Comparison of ENCODE assay signal across 2 cellular contexts in genomic region chr19:47032171-47032811, GRCh38.
TF ChIP-seq lines count a peak whose summit lies in the region.

No MANE protein-coding gene starts in this region.

TF ChIP-seq in IMR-90, 13 proteins besides CTCF, POLR2A, EP300 and RAD21:
- TF ChIP-seq RCOR1 (IDR thresholded peaks at IDR 0.05; ENCODE audit: insufficient replicate concordance, low read length) (no peak), SMC3 (IDR thresholded peaks at IDR 0.05; ENCODE audit: low read depth, low read length) (peak; percentile 27; the same call in 1 of the 2 replicates)

TF ChIP-seq in GM12878, 131 proteins besides CTCF, POLR2A, EP300 and RAD21:
- TF ChIP-seq YY1 (IDR thresholded peaks at IDR 0.05; ENCODE audit: low read depth, low read length) (0 out of 2 replicates have a peak, but pooled peaks have one; percentile 35), CBFB (IDR thresholded peaks at IDR 0.05; ENCODE audit: low read depth) (no peak), SMC3 (IDR thresholded peaks at IDR 0.05; ENCODE audit: borderline replicate concordance, low read length) (peak; percentile 69)
